1 cellular context compared by ENCODE assay signal in genomic region chr5:150781706-150782614, GRCh38.
TF ChIP-seq lines count a peak whose summit lies in the region.

No MANE protein-coding gene starts in this region.

TF ChIP-seq in HepG2, 621 proteins besides CTCF, POLR2A, EP300 and RAD21 (continued from another document and continues in another):
- TF ChIP-seq, protein P1, sequence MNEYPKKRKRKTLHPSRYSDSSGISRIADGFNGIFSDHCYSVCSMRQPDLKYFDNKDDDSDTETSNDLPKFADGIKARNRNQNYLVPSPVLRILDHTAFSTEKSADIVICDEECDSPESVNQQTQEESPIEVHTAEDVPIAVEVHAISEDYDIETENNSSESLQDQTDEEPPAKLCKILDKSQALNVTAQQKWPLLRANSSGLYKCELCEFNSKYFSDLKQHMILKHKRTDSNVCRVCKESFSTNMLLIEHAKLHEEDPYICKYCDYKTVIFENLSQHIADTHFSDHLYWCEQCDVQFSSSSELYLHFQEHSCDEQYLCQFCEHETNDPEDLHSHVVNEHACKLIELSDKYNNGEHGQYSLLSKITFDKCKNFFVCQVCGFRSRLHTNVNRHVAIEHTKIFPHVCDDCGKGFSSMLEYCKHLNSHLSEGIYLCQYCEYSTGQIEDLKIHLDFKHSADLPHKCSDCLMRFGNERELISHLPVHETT (CRISPR knock-in tag; conservative IDR thresholded peaks at IDR 0.05), result no peak
- TF ChIP-seq, protein P2, sequence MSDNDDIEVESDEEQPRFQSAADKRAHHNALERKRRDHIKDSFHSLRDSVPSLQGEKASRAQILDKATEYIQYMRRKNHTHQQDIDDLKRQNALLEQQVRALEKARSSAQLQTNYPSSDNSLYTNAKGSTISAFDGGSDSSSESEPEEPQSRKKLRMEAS (IDR thresholded peaks at IDR 0.05), result peak; percentile 78
- TF ChIP-seq PREB (CRISPR knock-in tag; IDR thresholded peaks at IDR 0.05), result no peak
- no peak for TF ChIP-seq SRF (IDR thresholded peaks at IDR 0.05; ENCODE audit: low read depth, low read length)
- no peak for TF ChIP-seq ZNF646 (CRISPR knock-in tag; IDR thresholded peaks at IDR 0.05)
- TF ChIP-seq ZNF598 (CRISPR knock-in tag; IDR thresholded peaks at IDR 0.05; ENCODE audit: borderline replicate concordance), result no peak
- TF ChIP-seq PHB2 (IDR thresholded peaks at IDR 0.05; ENCODE audit: partially characterized antibody), result no peak
- no peak for TF ChIP-seq KMT2A (CRISPR knock-in tag; IDR thresholded peaks at IDR 0.05)
- TF ChIP-seq TFAP4 (IDR thresholded peaks at IDR 0.05; ENCODE audit: borderline replicate concordance, low read depth), result no peak; the same call in 1 of the 2 replicates
- no peak for TF ChIP-seq NR1H2 (CRISPR knock-in tag; IDR thresholded peaks at IDR 0.05; ENCODE audit: borderline replicate concordance, low read depth)
- TF ChIP-seq TBX2 (CRISPR knock-in tag; IDR thresholded peaks at IDR 0.05; ENCODE audit: borderline replicate concordance), result no peak; the same call in 1 of the 2 replicates
- TF ChIP-seq RFX1 (IDR thresholded peaks at IDR 0.05), result no peak
- TF ChIP-seq RNF2 (conservative IDR thresholded peaks at IDR 0.05; ENCODE audit: low read depth), result no peak
- TF ChIP-seq SIN3A (IDR thresholded peaks at IDR 0.05; ENCODE audit: borderline replicate concordance, low read depth, low read length), result no peak; the same call in 1 of the 2 replicates
- TF ChIP-seq AHR (CRISPR knock-in tag; IDR thresholded peaks at IDR 0.05), result no peak
- no peak for TF ChIP-seq ZNF343 (CRISPR knock-in tag; IDR thresholded peaks at IDR 0.05)
- TF ChIP-seq ETS1 (CRISPR knock-in tag; IDR thresholded peaks at IDR 0.05), result no peak
- no peak for TF ChIP-seq ZFP82 (CRISPR knock-in tag; IDR thresholded peaks at IDR 0.05; ENCODE audit: borderline replicate concordance)
- TF ChIP-seq NR0B2 (CRISPR knock-in tag; IDR thresholded peaks at IDR 0.05), result no peak
- TF ChIP-seq ZBTB46 (CRISPR knock-in tag; IDR thresholded peaks at IDR 0.05; ENCODE audit: borderline replicate concordance), result no peak
- TF ChIP-seq POLR2AphosphoS5 (IDR thresholded peaks at IDR 0.05; ENCODE audit: low read depth, low read length), result peak; percentile 79
- TF ChIP-seq, protein P3, sequence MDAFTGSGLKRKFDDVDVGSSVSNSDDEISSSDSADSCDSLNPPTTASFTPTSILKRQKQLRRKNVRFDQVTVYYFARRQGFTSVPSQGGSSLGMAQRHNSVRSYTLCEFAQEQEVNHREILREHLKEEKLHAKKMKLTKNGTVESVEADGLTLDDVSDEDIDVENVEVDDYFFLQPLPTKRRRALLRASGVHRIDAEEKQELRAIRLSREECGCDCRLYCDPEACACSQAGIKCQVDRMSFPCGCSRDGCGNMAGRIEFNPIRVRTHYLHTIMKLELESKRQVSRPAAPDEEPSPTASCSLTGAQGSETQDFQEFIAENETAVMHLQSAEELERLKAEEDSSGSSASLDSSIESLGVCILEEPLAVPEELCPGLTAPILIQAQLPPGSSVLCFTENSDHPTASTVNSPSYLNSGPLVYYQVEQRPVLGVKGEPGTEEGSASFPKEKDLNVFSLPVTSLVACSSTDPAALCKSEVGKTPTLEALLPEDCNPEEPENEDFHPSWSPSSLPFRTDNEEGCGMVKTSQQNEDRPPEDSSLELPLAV (CRISPR knock-in tag; conservative IDR thresholded peaks at IDR 0.05; ENCODE audit: low read depth), result no peak
- TF ChIP-seq ZNF383 (CRISPR knock-in tag; IDR thresholded peaks at IDR 0.05; ENCODE audit: borderline replicate concordance), result no peak
- no peak for TF ChIP-seq FIP1L1 (IDR thresholded peaks at IDR 0.05; ENCODE audit: borderline replicate concordance, insufficient read depth, low read depth, low read length)
- TF ChIP-seq, protein P4, sequence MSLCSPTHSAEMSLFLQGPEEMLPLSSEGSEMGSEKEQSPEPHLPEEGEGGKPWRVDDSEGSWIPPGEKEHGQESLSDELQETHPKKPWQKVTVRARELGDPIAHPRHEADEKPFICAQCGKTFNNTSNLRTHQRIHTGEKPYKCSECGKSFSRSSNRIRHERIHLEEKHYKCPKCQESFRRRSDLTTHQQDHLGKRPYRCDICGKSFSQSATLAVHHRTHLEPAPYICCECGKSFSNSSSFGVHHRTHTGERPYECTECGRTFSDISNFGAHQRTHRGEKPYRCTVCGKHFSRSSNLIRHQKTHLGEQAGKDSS (CRISPR knock-in tag; IDR thresholded peaks at IDR 0.05; ENCODE audit: borderline replicate concordance, low read depth), result no peak
- TF ChIP-seq GZF1 (CRISPR knock-in tag; IDR thresholded peaks at IDR 0.05), result 0 out of 2 replicates have a peak, but pooled peaks have one; percentile 33
- TF ChIP-seq, protein P5, sequence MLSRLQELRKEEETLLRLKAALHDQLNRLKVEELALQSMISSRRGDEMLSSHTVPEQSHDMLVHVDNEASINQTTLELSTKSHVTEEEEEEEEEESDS (CRISPR knock-in tag; IDR thresholded peaks at IDR 0.05; ENCODE audit: borderline replicate concordance), result no peak
- TF ChIP-seq SMC3 (IDR thresholded peaks at IDR 0.05; ENCODE audit: low read length), result no peak
- TF ChIP-seq, protein P6, sequence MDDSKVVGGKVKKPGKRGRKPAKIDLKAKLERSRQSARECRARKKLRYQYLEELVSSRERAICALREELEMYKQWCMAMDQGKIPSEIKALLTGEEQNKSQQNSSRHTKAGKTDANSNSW (CRISPR knock-in tag; IDR thresholded peaks at IDR 0.05; ENCODE audit: borderline replicate concordance), result no peak
- TF ChIP-seq EED (CRISPR knock-in tag; IDR thresholded peaks at IDR 0.05), result no peak
- TF ChIP-seq, protein P7, sequence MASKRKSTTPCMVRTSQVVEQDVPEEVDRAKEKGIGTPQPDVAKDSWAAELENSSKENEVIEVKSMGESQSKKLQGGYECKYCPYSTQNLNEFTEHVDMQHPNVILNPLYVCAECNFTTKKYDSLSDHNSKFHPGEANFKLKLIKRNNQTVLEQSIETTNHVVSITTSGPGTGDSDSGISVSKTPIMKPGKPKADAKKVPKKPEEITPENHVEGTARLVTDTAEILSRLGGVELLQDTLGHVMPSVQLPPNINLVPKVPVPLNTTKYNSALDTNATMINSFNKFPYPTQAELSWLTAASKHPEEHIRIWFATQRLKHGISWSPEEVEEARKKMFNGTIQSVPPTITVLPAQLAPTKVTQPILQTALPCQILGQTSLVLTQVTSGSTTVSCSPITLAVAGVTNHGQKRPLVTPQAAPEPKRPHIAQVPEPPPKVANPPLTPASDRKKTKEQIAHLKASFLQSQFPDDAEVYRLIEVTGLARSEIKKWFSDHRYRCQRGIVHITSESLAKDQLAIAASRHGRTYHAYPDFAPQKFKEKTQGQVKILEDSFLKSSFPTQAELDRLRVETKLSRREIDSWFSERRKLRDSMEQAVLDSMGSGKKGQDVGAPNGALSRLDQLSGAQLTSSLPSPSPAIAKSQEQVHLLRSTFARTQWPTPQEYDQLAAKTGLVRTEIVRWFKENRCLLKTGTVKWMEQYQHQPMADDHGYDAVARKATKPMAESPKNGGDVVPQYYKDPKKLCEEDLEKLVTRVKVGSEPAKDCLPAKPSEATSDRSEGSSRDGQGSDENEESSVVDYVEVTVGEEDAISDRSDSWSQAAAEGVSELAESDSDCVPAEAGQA (IDR thresholded peaks at IDR 0.05; ENCODE audit: low read depth), result no peak
- TF ChIP-seq, protein P7 (CRISPR knock-in tag; IDR thresholded peaks at IDR 0.05; ENCODE audit: borderline replicate concordance), result no peak
- 0 out of 2 replicates have a peak, but pooled peaks have one; percentile 14 for TF ChIP-seq POGZ (CRISPR knock-in tag; IDR thresholded peaks at IDR 0.05)
- TF ChIP-seq LCORL (IDR thresholded peaks at IDR 0.05), result no peak
- peak; percentile 78 for TF ChIP-seq LCORL (CRISPR knock-in tag; IDR thresholded peaks at IDR 0.05)
